In genomic region chr18:41617592-41617991, GRCh38 we compare ENCODE assay signal across 33 cellular contexts.
"Had no signal": no experiment of that assay in that cellular context is flagged by ENCODE, and none has a peak within 500 bp of the region (broad histone marks: within the 10 kb centered on the region; RNA-seq: fewer than 3 reads in every experiment).

No MANE protein-coding gene starts in this region.

- H3K36me3 Mint-ChIP-seq: activated CD8-positive, alpha-beta memory T cell treated with anti-CD3 and anti-CD28 coated beads, Interleukin-2, amount 10 ng/mL, durations not matched to agents 7 days and 5 days; activated naive CD4-positive, alpha-beta T cell treated with anti-CD3 and anti-CD28 coated beads, Interleukin-2, amount 10 ng/mL, durations not matched to agents 7 days and 5 days; activated naive CD8-positive, alpha-beta T cell; IgD-negative memory B cell had no signal

- ATAC-seq: activated CD8-positive, alpha-beta memory T cell treated with anti-CD3 and anti-CD28 coated beads, Interleukin-2, amount 10 ng/mL, durations not matched to agents 7 days and 5 days; activated naive CD8-positive, alpha-beta T cell treated with anti-CD3 and anti-CD28 coated beads, Interleukin-2, amount 50 U/mL, for 24 hours had no signal

- H3K4me1 Mint-ChIP-seq: activated CD4-positive, alpha-beta memory T cell treated with anti-CD3 and anti-CD28 coated beads, Interleukin-2, amount 10 ng/mL, durations not matched to agents 7 days and 5 days; activated CD8-positive, alpha-beta memory T cell treated with anti-CD3 and anti-CD28 coated beads, Interleukin-2, amount 10 ng/mL, durations not matched to agents 7 days and 5 days; activated naive CD4-positive, alpha-beta T cell treated with anti-CD3 and anti-CD28 coated beads, Interleukin-2, amount 10 ng/mL, durations not matched to agents 7 days and 5 days; activated naive CD8-positive, alpha-beta T cell treated with anti-CD3 and anti-CD28 coated beads, Interleukin-2, amount 50 U/mL, for 24 hours; IgD-negative memory B cell had no signal

- H3K4me3 Mint-ChIP-seq: activated CD4-positive, alpha-beta memory T cell treated with anti-CD3 and anti-CD28 coated beads, Interleukin-2, amount 10 ng/mL, durations not matched to agents 7 days and 5 days; activated CD8-positive, alpha-beta memory T cell treated with anti-CD3 and anti-CD28 coated beads, Interleukin-2, amount 10 ng/mL, durations not matched to agents 7 days and 5 days; activated naive CD4-positive, alpha-beta T cell treated with anti-CD3 and anti-CD28 coated beads, Interleukin-2, amount 10 ng/mL, durations not matched to agents 7 days and 5 days; activated naive CD8-positive, alpha-beta T cell; activated naive CD8-positive, alpha-beta T cell treated with anti-CD3 and anti-CD28 coated beads, Interleukin-2, amount 50 U/mL, for 24 hours; brain; IgD-negative memory B cell had no signal

- DNase-seq: activated CD4-positive, alpha-beta memory T cell treated with anti-CD3 and anti-CD28 coated beads, Interleukin-2, amount 10 ng/mL, durations not matched to agents 7 days and 5 days; activated CD4-positive, alpha-beta T cell treated with anti-CD3 and anti-CD28 coated beads for 1 hour; activated CD4-positive, alpha-beta T cell treated with anti-CD3 and anti-CD28 coated beads for 48 hours; activated CD4-positive, CD25-positive, alpha-beta regulatory T cell; activated CD8-positive, alpha-beta memory T cell treated with anti-CD3 and anti-CD28 coated beads for 24 hours; activated CD8-positive, alpha-beta memory T cell treated with anti-CD3 and anti-CD28 coated beads, Interleukin-2, amount 10 ng/mL, durations not matched to agents 7 days and 5 days; activated CD8-positive, alpha-beta memory T cell treated with anti-CD3 and anti-CD28 coated beads, Interleukin-2, amount 50 U/mL, for 48 hours; activated effector memory CD4-positive, alpha-beta T cell treated with Interleukin-2 at 50 U/mL for 16 hours; activated naive CD4-positive, alpha-beta T cell treated with anti-CD3 and anti-CD28 coated beads, Interleukin-2, amount 10 ng/mL, durations not matched to agents 7 days and 5 days; activated naive CD8-positive, alpha-beta T cell treated with anti-CD3 and anti-CD28 coated beads, Interleukin-2, amount 50 U/mL, for 24 hours; activated T-cell treated with anti-CD3 and anti-CD28 coated beads, Interleukin-2, amount 50 U/mL, for 48 hours; anterior cingulate cortex; caudate nucleus; cerebellar nuclear complex; Karpas-422; KBM-7; NCI-H1436 treated with DMSO at 0.1 percent for 48 hours; NCI-H187 treated with DMSO at 0.1 percent for 48 hours; NCI-H2171 treated with DMSO at 0.1 percent for 48 hours; NCI-H2227 treated with DMSO at 0.1 percent for 48 hours; NCI-H446; NCI-H510A treated with DMSO at 0.1 percent for 48 hours; NCI-H526 treated with DMSO at 0.1 percent for 48 hours; NK-92 treated with Interleukin-12 subunit alpha and Interleukin-12 subunit beta, amount 100 ng/mL, for 24 hours; PC-9; Right ventricle myocardium superior; SJCRH30; SW 1271; T1000; WERI-Rb-1 had no signal

- H3K27me3 Mint-ChIP-seq: activated CD4-positive, alpha-beta memory T cell treated with anti-CD3 and anti-CD28 coated beads, Interleukin-2, amount 10 ng/mL, durations not matched to agents 7 days and 5 days; activated CD8-positive, alpha-beta memory T cell treated with anti-CD3 and anti-CD28 coated beads, Interleukin-2, amount 10 ng/mL, durations not matched to agents 7 days and 5 days; activated naive CD4-positive, alpha-beta T cell treated with anti-CD3 and anti-CD28 coated beads, Interleukin-2, amount 10 ng/mL, durations not matched to agents 7 days and 5 days; activated naive CD8-positive, alpha-beta T cell; activated naive CD8-positive, alpha-beta T cell treated with anti-CD3 and anti-CD28 coated beads, Interleukin-2, amount 50 U/mL, for 24 hours; brain; IgD-negative memory B cell had no signal

- H3K27ac Mint-ChIP-seq: activated CD4-positive, alpha-beta memory T cell treated with anti-CD3 and anti-CD28 coated beads, Interleukin-2, amount 10 ng/mL, durations not matched to agents 7 days and 5 days; activated CD8-positive, alpha-beta memory T cell treated with anti-CD3 and anti-CD28 coated beads, Interleukin-2, amount 10 ng/mL, durations not matched to agents 7 days and 5 days; activated naive CD4-positive, alpha-beta T cell treated with anti-CD3 and anti-CD28 coated beads, Interleukin-2, amount 10 ng/mL, durations not matched to agents 7 days and 5 days; activated naive CD8-positive, alpha-beta T cell; activated naive CD8-positive, alpha-beta T cell treated with anti-CD3 and anti-CD28 coated beads, Interleukin-2, amount 50 U/mL, for 24 hours; brain; IgD-negative memory B cell had no signal

- H3K9me3 Mint-ChIP-seq: activated CD4-positive, alpha-beta memory T cell treated with anti-CD3 and anti-CD28 coated beads, Interleukin-2, amount 10 ng/mL, durations not matched to agents 7 days and 5 days; activated naive CD4-positive, alpha-beta T cell treated with anti-CD3 and anti-CD28 coated beads, Interleukin-2, amount 10 ng/mL, durations not matched to agents 7 days and 5 days; brain had no signal
